18 cellular contexts compared by ENCODE assay signal in genomic region chr7:144473908-144474307, GRCh38.
"Had no signal": no experiment of that assay in that cellular context is flagged by ENCODE, and none has a peak within 500 bp of the region (broad histone marks: within the 10 kb centered on the region; RNA-seq: fewer than 3 reads in every experiment).

No MANE protein-coding gene starts in this region.

- H3K4me3 Mint-ChIP-seq: activated CD4-positive, alpha-beta memory T cell treated with anti-CD3 and anti-CD28 coated beads, Interleukin-2, amount 10 ng/mL, durations not matched to agents 7 days and 5 days; activated CD4-positive, alpha-beta T cell treated with anti-CD3 and anti-CD28 coated beads, Interleukin-2, amount 10 ng/mL, durations not matched to agents 24 days and 14 days; activated naive CD4-positive, alpha-beta T cell treated with anti-CD3 and anti-CD28 coated beads, Interleukin-2, amount 10 ng/mL, durations not matched to agents 7 days and 5 days; activated T-cell treated with anti-CD3 and anti-CD28 coated beads, Interleukin-2, amount 50 U/mL, for 72 hours; naive thymus-derived CD8-positive, alpha-beta T cell; neural progenitor cell; stimulated activated memory B cell treated with anti-CD40 and anti-IgM and Interleukin-4, amounts not matched to agents 10 μg/mL and 1 μg/mL and 100 μg/mL, for 72 hours had no signal

- H3K36me3 Mint-ChIP-seq: activated naive CD4-positive, alpha-beta T cell treated with anti-CD3 and anti-CD28 coated beads, Interleukin-2, amount 10 ng/mL, durations not matched to agents 7 days and 5 days; neural progenitor cell had no signal

- H3K4me1 Mint-ChIP-seq: activated CD4-positive, alpha-beta memory T cell treated with anti-CD3 and anti-CD28 coated beads, Interleukin-2, amount 10 ng/mL, durations not matched to agents 7 days and 5 days; activated CD4-positive, alpha-beta T cell treated with anti-CD3 and anti-CD28 coated beads, Interleukin-2, amount 10 ng/mL, durations not matched to agents 24 days and 14 days; activated naive CD4-positive, alpha-beta T cell treated with anti-CD3 and anti-CD28 coated beads, Interleukin-2, amount 10 ng/mL, durations not matched to agents 7 days and 5 days; neural progenitor cell had no signal

- H3K9me3 Mint-ChIP-seq: activated CD4-positive, alpha-beta memory T cell treated with anti-CD3 and anti-CD28 coated beads, Interleukin-2, amount 10 ng/mL, durations not matched to agents 7 days and 5 days; activated naive CD4-positive, alpha-beta T cell treated with anti-CD3 and anti-CD28 coated beads, Interleukin-2, amount 10 ng/mL, durations not matched to agents 7 days and 5 days; neural progenitor cell; stimulated activated memory B cell treated with anti-CD40 and anti-IgM and Interleukin-4, amounts not matched to agents 10 μg/mL and 1 μg/mL and 100 μg/mL, for 72 hours had no signal

- DNase-seq: activated CD4-positive, alpha-beta memory T cell treated with anti-CD3 and anti-CD28 coated beads, Interleukin-2, amount 10 ng/mL, durations not matched to agents 7 days and 5 days; activated CD4-positive, alpha-beta T cell treated with anti-CD3 and anti-CD28 coated beads, Interleukin-2, amount 10 ng/mL, durations not matched to agents 24 days and 14 days; activated effector memory CD4-positive, alpha-beta T cell treated with Interleukin-2 at 50 U/mL for 16 hours; activated naive CD4-positive, alpha-beta T cell treated with anti-CD3 and anti-CD28 coated beads, Interleukin-2, amount 10 ng/mL, durations not matched to agents 7 days and 5 days; activated T-cell treated with anti-CD3 and anti-CD28 coated beads, Interleukin-2, amount 50 U/mL, for 72 hours; amygdala; heart right ventricle; islet precursor cell; left lung; naive thymus-derived CD8-positive, alpha-beta T cell; posterior cingulate gyrus; small intestine; stimulated activated CD4-positive, alpha-beta T cell treated with anti-CD3 and anti-CD28 coated beads, Interleukin-2, amount 100 ng/mL, for 24 hours; transverse colon had no signal

- H3K27ac Mint-ChIP-seq: activated CD4-positive, alpha-beta memory T cell treated with anti-CD3 and anti-CD28 coated beads, Interleukin-2, amount 10 ng/mL, durations not matched to agents 7 days and 5 days; activated CD4-positive, alpha-beta T cell treated with anti-CD3 and anti-CD28 coated beads, Interleukin-2, amount 10 ng/mL, durations not matched to agents 24 days and 14 days; activated naive CD4-positive, alpha-beta T cell treated with anti-CD3 and anti-CD28 coated beads, Interleukin-2, amount 10 ng/mL, durations not matched to agents 7 days and 5 days; activated T-cell treated with anti-CD3 and anti-CD28 coated beads, Interleukin-2, amount 50 U/mL, for 72 hours; naive thymus-derived CD8-positive, alpha-beta T cell; neural progenitor cell; stimulated activated memory B cell treated with anti-CD40 and anti-IgM and Interleukin-4, amounts not matched to agents 10 μg/mL and 1 μg/mL and 100 μg/mL, for 72 hours had no signal

- H3K27me3 Mint-ChIP-seq: activated CD4-positive, alpha-beta memory T cell treated with anti-CD3 and anti-CD28 coated beads, Interleukin-2, amount 10 ng/mL, durations not matched to agents 7 days and 5 days; activated CD4-positive, alpha-beta T cell treated with anti-CD3 and anti-CD28 coated beads, Interleukin-2, amount 10 ng/mL, durations not matched to agents 24 days and 14 days; activated naive CD4-positive, alpha-beta T cell treated with anti-CD3 and anti-CD28 coated beads, Interleukin-2, amount 10 ng/mL, durations not matched to agents 7 days and 5 days; naive thymus-derived CD8-positive, alpha-beta T cell; stimulated activated memory B cell treated with anti-CD40 and anti-IgM and Interleukin-4, amounts not matched to agents 10 μg/mL and 1 μg/mL and 100 μg/mL, for 72 hours had no signal

- ATAC-seq: activated CD4-positive, CD25-positive, alpha-beta regulatory T cell treated with anti-CD3 and anti-CD28 coated beads, Interleukin-2, amount 50 U/mL, for 24 hours; activated T-cell treated with anti-CD3 and anti-CD28 coated beads, Interleukin-2, amount 50 U/mL, for 72 hours; heart right ventricle; left lung; naive thymus-derived CD8-positive, alpha-beta T cell; sciatic nerve; stimulated activated memory B cell treated with anti-CD40 and anti-IgM and Interleukin-4, amounts not matched to agents 10 μg/mL and 1 μg/mL and 100 μg/mL, for 72 hours had no signal
